ENCODE assay signal across 10 cellular contexts in genomic region chr2:60796573-60797509, GRCh38. TPM values are rescaled to one million over a fixed set of nuclear protein-coding genes. Genes with fewer than 3 reads are reported as not detected.
DNase-seq lines count a peak whose midpoint lies in the region; ATAC-seq and TF ChIP-seq lines count a peak whose summit lies in the region.
"Had no signal": no experiment of that assay in that cellular context is flagged by ENCODE, and none has a peak within 500 bp of the region (broad histone marks: within the 10 kb centered on the region; RNA-seq: fewer than 3 reads in every experiment).

No MANE protein-coding gene starts in this region.

- H2AFZ ChIP-seq in ACC112 (ENCODE audit: low read length, unreplicated experiment): peak overlapping the region; percentile 34
- no peak overlapping the region for H2AFZ ChIP-seq in OCI-LY1 (ENCODE audit: low read length)

- H3K9ac ChIP-seq in OCI-LY1 (ENCODE audit: low read length): peak overlapping the region; percentile 28; the same call in 1 of the 2 replicates

- TF ChIP-seq CTCF in OCI-LY1 (IDR thresholded peaks at IDR 0.05; ENCODE audit: low read length): no peak
- no peak for TF ChIP-seq CTCF in gastroesophageal sphincter (IDR thresholded peaks at IDR 0.05)
- no peak for TF ChIP-seq CTCF in RWPE1 (conservative IDR thresholded peaks at IDR 0.05; ENCODE audit: low read depth)

- H3K4me3 ChIP-seq in ACC112 (ENCODE audit: low read depth, low read length): no peak overlapping the region
- no peak overlapping the region for H3K4me3 ChIP-seq in OCI-LY1 (ENCODE audit: low read depth, low read length, poor library complexity, severe bottlenecking)
- H3K4me3 ChIP-seq in gastroesophageal sphincter: no peak overlapping the region

- H3K27me3 ChIP-seq in ACC112 (ENCODE audit: insufficient read depth, low read length) (no peaks in the 10 kb centered on the region), OCI-LY1 (ENCODE audit: insufficient read depth, low read length) (no peaks in the 10 kb centered on the region), gastroesophageal sphincter (no peaks in the 10 kb centered on the region)
- H3K27me3 ChIP-seq: foreskin keratinocyte had no signal

- H3F3A ChIP-seq in OCI-LY1 (ENCODE audit: insufficient read depth, low read length): peaks cover 8% of the 10 kb centered on the region

- H3K9me2 ChIP-seq in OCI-LY1 (ENCODE audit: low read depth, low read length): no peaks in the 10 kb centered on the region

- peak overlapping the region; percentile 38; the same call in 1 of the 2 replicates for H3K4me2 ChIP-seq in OCI-LY1 (ENCODE audit: low read length)

- in situ Hi-C loops in G401 (cut with HindIII; ENCODE audit: low sequenced_read_pairs): no loop called here

- POLR2A ChIA-PET in RWPE1 (lab: Yijun Ruan, JAX; ENCODE audit: low non-redundant PET): no interaction called here

- H4K20me1 ChIP-seq in OCI-LY1 (ENCODE audit: insufficient read depth, low read length): no peaks in the 10 kb centered on the region

- 75 to 79% methylated on average over 5 to 6 of the region's 6 CpGs for WGBS in gastroesophageal sphincter (ENCODE audit: low coverage in 1 of 2), 2 donors

- H3K4me1 ChIP-seq in ACC112 (ENCODE audit: control insufficient read depth, insufficient read depth, low read length, unreplicated experiment): peaks cover 11% of the 10 kb centered on the region
- H3K4me1 ChIP-seq in OCI-LY1 (ENCODE audit: insufficient read depth, low read length, severe bottlenecking): peaks cover 27% of the 10 kb centered on the region
- no peaks in the 10 kb centered on the region for H3K4me1 ChIP-seq in gastroesophageal sphincter
- H3K4me1 ChIP-seq: foreskin keratinocyte had no signal

- CTCF ChIA-PET in RWPE1 (lab: Yijun Ruan, JAX): interaction anchor here (0.7 to 1.6 kb wide), 2 partner anchors 202 to 213 kb away, joined by 3 to 6 read pairs; no protein-coding TSS in a partner anchor

- no peaks in the 10 kb centered on the region for H3K79me2 ChIP-seq in ACC112 (ENCODE audit: control insufficient read depth, insufficient read depth, low read length, unreplicated experiment)
- no peaks in the 10 kb centered on the region for H3K79me2 ChIP-seq in OCI-LY1 (ENCODE audit: insufficient read depth, low read length)

- ATAC-seq in GM19351 (IDR thresholded peaks at IDR 0.05; ENCODE audit: unreplicated experiment) (peak; percentile 69), gastroesophageal sphincter (peak; percentile 41)
- ATAC-seq: foreskin keratinocyte had no signal

- TF ChIP-seq POLR2A in gastroesophageal sphincter (IDR thresholded peaks at IDR 0.05): no peak

- H3K36me3 ChIP-seq in ACC112 (ENCODE audit: insufficient read depth, low read length) (peaks cover 37% of the 10 kb centered on the region), OCI-LY1 (ENCODE audit: insufficient read depth, low read length) (peaks cover 57% of the 10 kb centered on the region), gastroesophageal sphincter (peaks cover 11 to 98% of the 10 kb centered on the region in 2 donors)

- TF ChIP-seq EP300 in gastroesophageal sphincter (IDR thresholded peaks at IDR 0.05): no peak

- H3K9me3 ChIP-seq in OCI-LY1 (ENCODE audit: low read length): no peaks in the 10 kb centered on the region
- no peaks in the 10 kb centered on the region for H3K9me3 ChIP-seq in gastroesophageal sphincter

- H3K27ac ChIP-seq in ACC112 (ENCODE audit: low read depth, low read length): peak overlapping the region; percentile 45
- H3K27ac ChIP-seq in OCI-LY1 (ENCODE audit: low read depth, low read length, poor library complexity, severe bottlenecking): peak overlapping the region; percentile 88
- H3K27ac ChIP-seq in gastroesophageal sphincter: no peak overlapping the region
- H3K27ac ChIP-seq in RWPE1: no peak overlapping the region
- H3K27ac ChIP-seq: foreskin keratinocyte, VCaP had no signal

- DNase-seq in RWPE1 (ENCODE audit: low spot score) (no peak), G401 (ENCODE audit: low spot score) (no peak), NCI-H2171 (lab: John Stamatoyannopoulos, UW) (no peak)
- DNase-seq in activated CD4-positive, alpha-beta T cell treated with anti-CD3 and anti-CD28 coated beads for 1 hour: no peak
- DNase-seq: foreskin keratinocyte had no signal

RNA-seq across cellular contexts. Expression of gene PAPOLG, which starts 40.8 kb away (rescaled TPM):
- 10 to 100 TPM; 11.7 to 19.5 (median 15.7) TPM for total RNA-seq in gastroesophageal sphincter
- 6.6 and 10.4 TPM in 2 replicates for total RNA-seq in G401 (2014; rRNA removed; shearing (Covaris generic))

Comparison
In these comparisons a context has a peak if more than half of its experiments do, and no peak if none do; other contexts are left out.
1. H3K27ac ChIP-seq: peak in ACC112 (single experiment) and OCI-LY1 (single experiment); none in gastroesophageal sphincter (0 of 4) and RWPE1 (single experiment).